1 cellular context compared by ENCODE assay signal in genomic region chr7:6624246-6624611, GRCh38.
TF ChIP-seq lines count a peak whose summit lies in the region.

No MANE protein-coding gene starts in this region.

TF ChIP-seq in HepG2, 621 proteins besides CTCF, POLR2A, EP300 and RAD21:
- TF ChIP-seq SALL1 (CRISPR knock-in tag; IDR thresholded peaks at IDR 0.05): no peak
- TF ChIP-seq HNRNPK (IDR thresholded peaks at IDR 0.05; ENCODE audit: low read depth, low read length, poor library complexity, severe bottlenecking): peak; percentile 66
